In genomic region chr1:180912801-180913616, GRCh38 we compare ENCODE assay signal across 8 cellular contexts. TPM values are rescaled to one million over a fixed set of nuclear protein-coding genes. Genes with fewer than 3 reads are reported as not detected.
DNase-seq lines count a peak whose midpoint lies in the region; ATAC-seq and TF ChIP-seq lines count a peak whose summit lies in the region.

KIAA1614 (plus strand) TSS chr1:180912897; CDS start chr1:180913244, 347 bp downstream.

- WGBS in adrenal gland, 4 donors = 14 to 31% (median 19%) methylated on average over 18 to 77 of the region's 77 CpGs
- 10 to 22% (median 10%) methylated on average over 48 to 77 of the region's 77 CpGs for WGBS in psoas muscle, 3 donors

- H3K27ac ChIP-seq in adrenal gland = peak within 1 kb of the TSS in 4 of 5 donors; percentile 23 to 79 (median 62)
- H3K27ac ChIP-seq in right atrium auricular region = peak within 1 kb of the TSS; percentile 92
- H3K27ac ChIP-seq in psoas muscle = peak within 1 kb of the TSS; percentile 56

- TF ChIP-seq CTCF in AG04449 (IDR thresholded peaks at IDR 0.05; ENCODE audit: insufficient read depth, low read length, missing control alignments) (no peak), GM20000 (IDR thresholded peaks at IDR 0.05; ENCODE audit: extremely low read depth, missing control alignments) (no peak), adrenal gland (IDR thresholded peaks at IDR 0.05) (no peak), right atrium auricular region (IDR thresholded peaks at IDR 0.05) (no peak), psoas muscle (IDR thresholded peaks at IDR 0.05) (no peak)

- H3K4me1 ChIP-seq in adrenal gland (replicated peaks in 1 of 2) = peaks cover 0 to 5% of the 10 kb centered on the region in 2 donors
- peaks cover 0 to 28% of the 10 kb centered on the region in 2 donors for H3K4me1 ChIP-seq in right atrium auricular region
- H3K4me1 ChIP-seq in psoas muscle = no peaks in the 10 kb centered on the region

- no peak for TF ChIP-seq POLR2A in adrenal gland (IDR thresholded peaks at IDR 0.05)

- ATAC-seq in psoas muscle (peak; percentile 34 to 74 (median 62)), HG02852 (IDR thresholded peaks at IDR 0.05; ENCODE audit: unreplicated experiment) (no peak)

- CTCF ChIA-PET in AG04449 (lab: Yijun Ruan, JAX) = interaction anchor here (0.7 to 4.8 kb wide), 9 partner anchors 9 to 397 kb away, joined by 3 to 22 read pairs (median 4); no protein-coding TSS in a partner anchor

- H3K4me3 ChIP-seq in AG04449 (ENCODE audit: low read depth, low read length) (peak within 1 kb of the TSS; percentile 64), adrenal gland (peak within 1 kb of the TSS in 2 of 4 donors; percentile 37 to 65), right atrium auricular region (peak within 1 kb of the TSS; percentile 58 to 73), psoas muscle (peak within 1 kb of the TSS; percentile 71)

- POLR2A ChIA-PET in AG04449 (lab: Yijun Ruan, JAX) = interaction anchor here (0.9 to 1.1 kb wide), 4 partner anchors 8 to 229 kb away, joined by 3 read pairs; no protein-coding TSS in a partner anchor

- H3K9me3 ChIP-seq in adrenal gland (replicated peaks in 1 of 3) (no peaks in the 10 kb centered on the region), right atrium auricular region (no peaks in the 10 kb centered on the region), psoas muscle (no peaks in the 10 kb centered on the region)

- H3K27me3 ChIP-seq in adrenal gland (peaks cover 3% of the 10 kb centered on the region), right atrium auricular region (no peaks in the 10 kb centered on the region), psoas muscle (ENCODE audit: insufficient read depth in 3 of 3, low read length in 2 of 3) (peaks cover 0 to 23% (median 9%) of the 10 kb centered on the region in 3 donors)

- intact Hi-C loops in adrenal gland (cut with DNase I) = no loop called here
- intact Hi-C loops in psoas muscle (cut with DNase I) = loop anchor here in 1 of 2 donors (10.0 kb wide), 1 partner anchor 1002 kb away; no protein-coding TSS in a partner anchor

- no peaks in the 10 kb centered on the region for H3K36me3 ChIP-seq in adrenal gland (replicated peaks in 1 of 2)
- H3K36me3 ChIP-seq in right atrium auricular region = peaks cover 13% of the 10 kb centered on the region
- H3K36me3 ChIP-seq in psoas muscle (ENCODE audit: insufficient read depth in 1 of 2, low read depth in 1 of 2) = no peaks in the 10 kb centered on the region

- DNase-seq in AG04449 (ENCODE audit: low read depth, low spot score) (no peak), GM20000 (ENCODE audit: low spot score) (peak; percentile 72), adrenal gland (peak in 2 of 7 donors; percentile 6 to 14), right atrium auricular region (ENCODE audit: low spot score) (no peak), psoas muscle (peak; percentile 50 to 67), GDM1 (lab: John Stamatoyannopoulos, UW) (no peak)
- no peak for DNase-seq in stimulated activated CD4-positive, alpha-beta T cell treated with anti-CD3 and anti-CD28 coated beads, Interleukin-2, amount 100 ng/mL, for 48 hours

RNA-seq across cellular contexts. Expression of gene KIAA1614, which starts in this region (rescaled TPM):
- total RNA-seq in adrenal gland (1 to 10 TPM in 6 of 8 donors, under 1 TPM in 2; 0.42 to 6.9 (median 1.3) TPM), right atrium auricular region (10 to 100 TPM in 1 of 2 donors, 1 to 10 TPM in 1; 9.1 to 11.0 TPM), psoas muscle (1 to 10 TPM in 2 of 4 donors, under 1 TPM in 2; 0.84 to 1.1 (median 0.95) TPM)
- polyA plus RNA-seq in adrenal gland (1 to 10 TPM in 2 of 3 donors, under 1 TPM in 1; 0.18 to 3.4 (median 1.4) TPM), psoas muscle (1 to 10 TPM in 1 of 3 donors, under 1 TPM in 2; 0.45 to 1.6 (median 0.47) TPM)

Comparison
In these comparisons a context has a peak if more than half of its experiments do, and no peak if none do; other contexts are left out.
1. DNase-seq: peak in GM20000 (single experiment) and psoas muscle (2 of 2); none in AG04449 (single experiment), right atrium auricular region (single experiment), GDM1 (single experiment) and stimulated activated CD4-positive, alpha-beta T cell treated with anti-CD3 and anti-CD28 coated beads, Interleukin-2, amount 100 ng/mL, for 48 hours (0 of 2).
2. Peak in every context shown above with its lines, with median percentiles within 50 percentile points of each other: H3K27ac ChIP-seq.